In genomic region chr20:18928626-18929025, GRCh38 we compare ENCODE assay signal across 23 cellular contexts.
"Had no signal": no experiment of that assay in that cellular context is flagged by ENCODE, and none has a peak within 500 bp of the region (broad histone marks: within the 10 kb centered on the region; RNA-seq: fewer than 3 reads in every experiment).

No MANE protein-coding gene starts in this region.

- H3K27ac ChIP-seq: coronary artery had no signal

- DNase-seq: activated B cell treated with CpG ODN at 0.5 μM for 24 hours; activated CD4-positive, alpha-beta T cell treated with anti-CD3 and anti-CD28 coated beads for 1 hour; activated CD4-positive, alpha-beta T cell treated with anti-CD3 and anti-CD28 coated beads, Interleukin-2, amount 10 ng/mL, durations not matched to agents 24 days and 14 days; activated CD4-positive, alpha-beta T cell treated with anti-CD3 and anti-CD28 coated beads, Interleukin-2, amount 50 U/mL, for 48 hours; activated CD8-positive, alpha-beta memory T cell treated with anti-CD3 and anti-CD28 coated beads, Interleukin-2, amount 10 ng/mL, durations not matched to agents 7 days and 5 days; activated effector memory CD4-positive, alpha-beta T cell treated with Interleukin-2 at 50 U/mL for 16 hours; activated naive CD4-positive, alpha-beta T cell; activated T-cell treated with anti-CD3 and anti-CD28 coated beads, Interleukin-2, amount 50 U/mL, for 24 hours; aorta; central memory CD4-positive, alpha-beta T cell; KBM-7; NCI-H1092; NCI-H1436; NCI-H187; NCI-H2107; NCI-H2171 treated with DMSO at 0.1 percent for 48 hours; NCI-H446 treated with DMSO at 0.1 percent for 48 hours; NCI-H526 treated with DMSO at 0.1 percent for 48 hours; SIG-M5; T-cell; T-helper 2 cell; T1000 had no signal

- H3K4me3 ChIP-seq: coronary artery had no signal

- ATAC-seq: activated CD8-positive, alpha-beta memory T cell treated with anti-CD3 and anti-CD28 coated beads, Interleukin-2, amount 10 ng/mL, durations not matched to agents 7 days and 5 days; T-cell had no signal
